Comparison of ENCODE assay signal across 15 cellular contexts in genomic region chr2:241689306-241689705, GRCh38. TPM values are rescaled to one million over a fixed set of nuclear protein-coding genes. Genes with fewer than 3 reads are reported as not detected.
DNase-seq lines count a peak whose midpoint lies in the region; ATAC-seq and TF ChIP-seq lines count a peak whose summit lies in the region.
"Had no signal": no experiment of that assay in that cellular context is flagged by ENCODE, and none has a peak within 500 bp of the region (broad histone marks: within the 10 kb centered on the region; RNA-seq: fewer than 3 reads in every experiment).

No MANE protein-coding gene starts in this region.

- H3K27me3 ChIP-seq in heart right ventricle: no peaks in the 10 kb centered on the region
- H3K27me3 ChIP-seq: dorsolateral prefrontal cortex, sigmoid colon had no signal

- WGBS in heart right ventricle, 2 donors: 86 to 93% methylated on average over 10 of the region's 10 CpGs

- H3K27ac ChIP-seq in caudate nucleus (ENCODE audit: low read depth, low read length): no peak overlapping the region
- no peak overlapping the region for H3K27ac ChIP-seq in heart right ventricle
- H3K27ac ChIP-seq: dorsolateral prefrontal cortex, sigmoid colon had no signal

- H3K27ac Mint-ChIP-seq in T-helper 1 cell treated with Interleukin-12 subunit alpha and Interleukin-12 subunit beta and Interleukin-4 antibody, amounts not matched to agents 30 μg/mL and 1 μg/mL, for 36 hours: no peak overlapping the region
- H3K27ac Mint-ChIP-seq in IgD-negative memory B cell (peak overlapping the region in 2 of 3 donors; percentile 56 to 59), natural killer cell (no peak overlapping the region)

- no peak overlapping the region for H3K4me3 ChIP-seq in heart right ventricle
- H3K4me3 ChIP-seq: sigmoid colon had no signal

- intact Hi-C loops in natural killer cell (cut with micrococcal nuclease): loop anchor here (5.0 to 10.0 kb wide), 2 partner anchors 73 to 185 kb away; no protein-coding TSS in a partner anchor
- intact Hi-C loops in heart right ventricle (cut with DNase I): loop anchor here in 2 of 10 donors (5.0 to 10.0 kb wide), 2 partner anchors 45 to 52 kb away; partner anchors contain the start of genes ATG4B (in 1 of the 2), D2HGDH (in 1 of the 2) and THAP4 (in 1 of the 2)

- peaks cover 10 to 32% (median 25%) of the 10 kb centered on the region in 9 donors for H3K4me1 ChIP-seq in heart right ventricle

- no peaks in the 10 kb centered on the region for H3K27me3 Mint-ChIP-seq in T-helper 1 cell treated with Interleukin-12 subunit alpha and Interleukin-12 subunit beta and Interleukin-4 antibody, amounts not matched to agents 30 μg/mL and 1 μg/mL, for 36 hours (ENCODE audit: low read depth)
- H3K27me3 Mint-ChIP-seq in IgD-negative memory B cell (no peaks in the 10 kb centered on the region), natural killer cell (ENCODE audit: low read depth in 2 of 2) (no peaks in the 10 kb centered on the region)

- no peaks in the 10 kb centered on the region for H3K9me3 Mint-ChIP-seq in T-helper 1 cell treated with Interleukin-12 subunit alpha and Interleukin-12 subunit beta and Interleukin-4 antibody, amounts not matched to agents 30 μg/mL and 1 μg/mL, for 36 hours
- H3K9me3 Mint-ChIP-seq in IgD-negative memory B cell (no peaks in the 10 kb centered on the region), natural killer cell (no peaks in the 10 kb centered on the region)

- DNase-seq in T-helper 1 cell (no peak), activated T-helper 1 cell treated with Interleukin-2 at 50 U/mL for 16 hours (ENCODE audit: low read depth) (peak; percentile 22), natural killer cell (no peak), caudate nucleus (lab: John Stamatoyannopoulos, UW) (no peak), heart right ventricle (no peak), DMS53 treated with DMSO at 0.1 percent for 48 hours (lab: John Stamatoyannopoulos, UW; ENCODE audit: unreplicated experiment) (no peak)
- DNase-seq: anterior cingulate cortex; dorsolateral prefrontal cortex; NCI-H1105 treated with DMSO at 0.1 percent for 48 hours; NCI-H345; OCI-M1; sigmoid colon; stimulated activated CD4-positive, alpha-beta T cell treated with anti-CD3 and anti-CD28 coated beads, Interleukin-4, amount 100 ng/mL, for 4 hours had no signal

- H3K36me3 ChIP-seq in heart right ventricle: peaks cover 0 to 62% (median 8%) of the 10 kb centered on the region in 9 donors

- peaks cover 9% of the 10 kb centered on the region for H3K36me3 Mint-ChIP-seq in T-helper 1 cell treated with Interleukin-12 subunit alpha and Interleukin-12 subunit beta and Interleukin-4 antibody, amounts not matched to agents 30 μg/mL and 1 μg/mL, for 36 hours (ENCODE audit: low read depth)
- H3K36me3 Mint-ChIP-seq in IgD-negative memory B cell (peaks cover 2% of the 10 kb centered on the region), natural killer cell (no peaks in the 10 kb centered on the region)

- TF ChIP-seq CTCF in natural killer cell (IDR thresholded peaks at IDR 0.05): no peak
- no peak for TF ChIP-seq CTCF in heart right ventricle (IDR thresholded peaks at IDR 0.05)

- H3K4me3 Mint-ChIP-seq in T-helper 1 cell treated with Interleukin-12 subunit alpha and Interleukin-12 subunit beta and Interleukin-4 antibody, amounts not matched to agents 30 μg/mL and 1 μg/mL, for 36 hours: peak overlapping the region; percentile 44
- H3K4me3 Mint-ChIP-seq in IgD-negative memory B cell: peak overlapping the region in 3 of 4 donors; percentile 3 to 72 (median 57)
- peak overlapping the region; percentile 35 for H3K4me3 Mint-ChIP-seq in natural killer cell

- no peak for ATAC-seq in natural killer cell
- ATAC-seq in heart right ventricle: no peak

- H3K9me3 ChIP-seq in heart right ventricle: no peaks in the 10 kb centered on the region
- H3K9me3 ChIP-seq: sigmoid colon had no signal

- H3K4me1 Mint-ChIP-seq in T-helper 1 cell treated with Interleukin-12 subunit alpha and Interleukin-12 subunit beta and Interleukin-4 antibody, amounts not matched to agents 30 μg/mL and 1 μg/mL, for 36 hours (ENCODE audit: low read depth): peaks cover 25% of the 10 kb centered on the region
- peaks cover 7 to 18% (median 7%) of the 10 kb centered on the region in 3 donors for H3K4me1 Mint-ChIP-seq in IgD-negative memory B cell
- peaks cover 24 to 28% of the 10 kb centered on the region in 2 donors for H3K4me1 Mint-ChIP-seq in natural killer cell

RNA-seq across cellular contexts. Expression of gene DTYMK, which starts 2.7 kb away (rescaled TPM):
- polyA plus RNA-seq in IgD-negative memory B cell (40.5 TPM), heart right ventricle (10 to 100 TPM in 1 of 2 donors, 1 to 10 TPM in 1; 9.2 to 18.5 TPM)
- total RNA-seq in natural killer cell (10 to 100 TPM; 15.4 to 17.5 (median 15.6) TPM), heart right ventricle (10 to 100 TPM in 3 of 10 donors, 1 to 10 TPM in 7; 6.4 to 12.4 (median 9.3) TPM)

RNA-seq across cellular contexts. Expression of gene ING5, which starts 12.5 kb away (rescaled TPM):
- polyA plus RNA-seq in IgD-negative memory B cell (34.0 TPM), heart right ventricle (10 to 100 TPM; 19.0 to 49.9 TPM)
- total RNA-seq in natural killer cell (10 to 100 TPM; 25.6 to 40.9 (median 34.7) TPM), heart right ventricle (10 to 100 TPM; 10.4 to 24.6 (median 17.4) TPM)

RNA-seq across cellular contexts. Expression of gene D2HGDH, which starts 45.1 kb away (rescaled TPM):
- polyA plus RNA-seq in IgD-negative memory B cell: 7.7 TPM
- 10 to 100 TPM; 28.9 to 45.5 (median 43.4) TPM for total RNA-seq in natural killer cell
- 10 to 100 TPM; 15.1 to 22.8 (median 19.1) TPM for total RNA-seq in heart right ventricle
- polyA plus RNA-seq in heart right ventricle: 10 to 100 TPM in 1 of 2 donors, 1 to 10 TPM in 1; 7.6 to 24.7 TPM

RNA-seq across cellular contexts. Expression of gene ATG4B, which starts 51.8 kb away (rescaled TPM):
- 59.3 TPM for polyA plus RNA-seq in IgD-negative memory B cell
- 100 to 1,000 TPM; 106 to 171 (median 139) TPM for total RNA-seq in natural killer cell
- 10 to 100 TPM; 34.7 to 52.1 (median 41.2) TPM for total RNA-seq in heart right ventricle
- polyA plus RNA-seq in heart right ventricle: 10 to 100 TPM; 51.1 to 55.7 TPM

RNA-seq across cellular contexts. Expression of gene THAP4, which starts 52.3 kb away (rescaled TPM):
- polyA plus RNA-seq in IgD-negative memory B cell (39.6 TPM), heart right ventricle (10 to 100 TPM; 80.7 to 92.5 TPM)
- total RNA-seq in natural killer cell (10 to 100 TPM; 19.8 to 29.2 (median 27.8) TPM), heart right ventricle (100 to 1,000 TPM in 1 of 10 donors, 10 to 100 TPM in 9; 68.7 to 101 (median 75.4) TPM)

Comparison
In these comparisons a context has a peak if more than half of its experiments do, and no peak if none do; other contexts are left out.
1. H3K27ac Mint-ChIP-seq: peak in IgD-negative memory B cell (2 of 3); none in T-helper 1 cell treated with Interleukin-12 subunit alpha and Interleukin-12 subunit beta and Interleukin-4 antibody, amounts not matched to agents 30 μg/mL and 1 μg/mL, for 36 hours (single experiment) and natural killer cell (0 of 2).
2. Peak in every context shown above with its lines, with median percentiles within 50 percentile points of each other: H3K4me3 Mint-ChIP-seq.